2 cellular contexts compared by ENCODE assay signal in the genomic region with DNA sequence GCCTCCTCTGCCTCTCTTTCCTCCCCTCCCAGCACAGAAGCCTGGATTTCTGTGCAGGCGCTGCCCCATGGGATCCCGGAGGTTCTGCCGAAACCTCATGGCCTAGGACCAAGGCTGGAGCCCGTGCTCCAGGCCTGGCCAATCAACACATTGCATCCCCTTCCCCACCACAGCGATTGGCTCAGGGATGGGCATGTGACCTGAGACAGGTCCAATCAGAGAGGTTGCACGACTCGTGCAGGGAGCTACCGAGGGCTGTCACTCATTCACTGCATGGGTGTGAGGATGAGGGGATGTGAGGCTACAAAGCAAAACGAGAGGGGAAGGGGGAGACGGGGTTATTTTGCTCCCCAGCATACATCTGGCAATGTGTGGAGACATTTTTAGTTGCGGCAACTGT.
A peak's percentile ranks its signal among the peaks of the same experiment; 100 is the strongest.
TF ChIP-seq lines count a peak whose summit lies in the region.

No MANE protein-coding gene starts in this region.

TF ChIP-seq in Ishikawa, 13 proteins besides CTCF, POLR2A, EP300 and RAD21:
- TF ChIP-seq USF1 (IDR thresholded peaks at IDR 0.05) (peak; percentile 74), FOXM1 (IDR thresholded peaks at IDR 0.05; ENCODE audit: borderline replicate concordance, low read depth) (no peak)

TF ChIP-seq in K562, 482 proteins besides CTCF, POLR2A, EP300 and RAD21 (continues in another document):
- TF ChIP-seq FIP1L1 (IDR thresholded peaks at IDR 0.05; ENCODE audit: low read depth, low read length, poor library complexity, severe bottlenecking) (no peak), BHLHE40 (IDR thresholded peaks at IDR 0.05; ENCODE audit: low read length) (no peak), KDM1A (IDR thresholded peaks at IDR 0.05) (no peak), PTTG1 (tag; IDR thresholded peaks at IDR 0.05; ENCODE audit: low read depth) (no peak), USF1 (CRISPR knock-in tag; IDR thresholded peaks at IDR 0.05) (peak; percentile 84), NFE2 (IDR thresholded peaks at IDR 0.05; ENCODE audit: low read depth) (no peak), MIER1 (IDR thresholded peaks at IDR 0.05; ENCODE audit: low read depth) (no peak), FOXA3 (CRISPR knock-in tag; conservative IDR thresholded peaks at IDR 0.05 in 1 of 2, IDR thresholded peaks at IDR 0.05 in 1 of 2) (no peak), COPS2 (conservative IDR thresholded peaks at IDR 0.05) (no peak), NFYB (IDR thresholded peaks at IDR 0.05; ENCODE audit: extremely low read depth, insufficient read length) (peak; percentile 63), ZFP30 (CRISPR knock-in tag; IDR thresholded peaks at IDR 0.05; ENCODE audit: borderline replicate concordance) (no peak), L3MBTL2 (IDR thresholded peaks at IDR 0.05) (peak; percentile 81), JUND (IDR thresholded peaks at IDR 0.05; ENCODE audit: borderline replicate concordance, low read depth, low read length) (no peak), JUND (tag; IDR thresholded peaks at IDR 0.05; ENCODE audit: borderline replicate concordance, low read depth, low read length) (no peak), HLTF (IDR thresholded peaks at IDR 0.05) (no peak), HSF4 (CRISPR knock-in tag; IDR thresholded peaks at IDR 0.05; ENCODE audit: borderline replicate concordance) (no peak), REST (CRISPR knock-in tag; IDR thresholded peaks at IDR 0.05; ENCODE audit: low read depth) (no peak), PKNOX1 (IDR thresholded peaks at IDR 0.05) (peak; percentile 93), FOXJ2 (tag; IDR thresholded peaks at IDR 0.05) (no peak), BACH1 (tag; IDR thresholded peaks at IDR 0.05) (no peak), SMARCB1 (IDR thresholded peaks at IDR 0.05; ENCODE audit: insufficient read length, low read depth) (no peak), LCOR (CRISPR knock-in tag; IDR thresholded peaks at IDR 0.05) (no peak)
- TF ChIP-seq, protein P1, sequence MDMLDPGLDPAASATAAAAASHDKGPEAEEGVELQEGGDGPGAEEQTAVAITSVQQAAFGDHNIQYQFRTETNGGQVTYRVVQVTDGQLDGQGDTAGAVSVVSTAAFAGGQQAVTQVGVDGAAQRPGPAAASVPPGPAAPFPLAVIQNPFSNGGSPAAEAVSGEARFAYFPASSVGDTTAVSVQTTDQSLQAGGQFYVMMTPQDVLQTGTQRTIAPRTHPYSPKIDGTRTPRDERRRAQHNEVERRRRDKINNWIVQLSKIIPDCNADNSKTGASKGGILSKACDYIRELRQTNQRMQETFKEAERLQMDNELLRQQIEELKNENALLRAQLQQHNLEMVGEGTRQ (CRISPR knock-in tag; IDR thresholded peaks at IDR 0.05), result peak; percentile 95
- TF ChIP-seq, protein P2, sequence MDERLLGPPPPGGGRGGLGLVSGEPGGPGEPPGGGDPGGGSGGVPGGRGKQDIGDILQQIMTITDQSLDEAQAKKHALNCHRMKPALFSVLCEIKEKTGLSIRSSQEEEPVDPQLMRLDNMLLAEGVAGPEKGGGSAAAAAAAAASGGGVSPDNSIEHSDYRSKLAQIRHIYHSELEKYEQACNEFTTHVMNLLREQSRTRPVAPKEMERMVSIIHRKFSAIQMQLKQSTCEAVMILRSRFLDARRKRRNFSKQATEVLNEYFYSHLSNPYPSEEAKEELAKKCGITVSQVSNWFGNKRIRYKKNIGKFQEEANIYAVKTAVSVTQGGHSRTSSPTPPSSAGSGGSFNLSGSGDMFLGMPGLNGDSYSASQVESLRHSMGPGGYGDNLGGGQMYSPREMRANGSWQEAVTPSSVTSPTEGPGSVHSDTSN (CRISPR knock-in tag; IDR thresholded peaks at IDR 0.05; ENCODE audit: low read depth), result peak; percentile 38; the same call in 1 of the 2 replicates
- TF ChIP-seq, protein P2 (tag; conservative IDR thresholded peaks at IDR 0.05; ENCODE audit: low read depth), result no peak
- TF ChIP-seq, protein P3, sequence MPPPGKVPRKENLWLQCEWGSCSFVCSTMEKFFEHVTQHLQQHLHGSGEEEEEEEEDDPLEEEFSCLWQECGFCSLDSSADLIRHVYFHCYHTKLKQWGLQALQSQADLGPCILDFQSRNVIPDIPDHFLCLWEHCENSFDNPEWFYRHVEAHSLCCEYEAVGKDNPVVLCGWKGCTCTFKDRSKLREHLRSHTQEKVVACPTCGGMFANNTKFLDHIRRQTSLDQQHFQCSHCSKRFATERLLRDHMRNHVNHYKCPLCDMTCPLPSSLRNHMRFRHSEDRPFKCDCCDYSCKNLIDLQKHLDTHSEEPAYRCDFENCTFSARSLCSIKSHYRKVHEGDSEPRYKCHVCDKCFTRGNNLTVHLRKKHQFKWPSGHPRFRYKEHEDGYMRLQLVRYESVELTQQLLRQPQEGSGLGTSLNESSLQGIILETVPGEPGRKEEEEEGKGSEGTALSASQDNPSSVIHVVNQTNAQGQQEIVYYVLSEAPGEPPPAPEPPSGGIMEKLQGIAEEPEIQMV (tag; conservative IDR thresholded peaks at IDR 0.05; ENCODE audit: low read depth), result no peak
- TF ChIP-seq, protein P4, sequence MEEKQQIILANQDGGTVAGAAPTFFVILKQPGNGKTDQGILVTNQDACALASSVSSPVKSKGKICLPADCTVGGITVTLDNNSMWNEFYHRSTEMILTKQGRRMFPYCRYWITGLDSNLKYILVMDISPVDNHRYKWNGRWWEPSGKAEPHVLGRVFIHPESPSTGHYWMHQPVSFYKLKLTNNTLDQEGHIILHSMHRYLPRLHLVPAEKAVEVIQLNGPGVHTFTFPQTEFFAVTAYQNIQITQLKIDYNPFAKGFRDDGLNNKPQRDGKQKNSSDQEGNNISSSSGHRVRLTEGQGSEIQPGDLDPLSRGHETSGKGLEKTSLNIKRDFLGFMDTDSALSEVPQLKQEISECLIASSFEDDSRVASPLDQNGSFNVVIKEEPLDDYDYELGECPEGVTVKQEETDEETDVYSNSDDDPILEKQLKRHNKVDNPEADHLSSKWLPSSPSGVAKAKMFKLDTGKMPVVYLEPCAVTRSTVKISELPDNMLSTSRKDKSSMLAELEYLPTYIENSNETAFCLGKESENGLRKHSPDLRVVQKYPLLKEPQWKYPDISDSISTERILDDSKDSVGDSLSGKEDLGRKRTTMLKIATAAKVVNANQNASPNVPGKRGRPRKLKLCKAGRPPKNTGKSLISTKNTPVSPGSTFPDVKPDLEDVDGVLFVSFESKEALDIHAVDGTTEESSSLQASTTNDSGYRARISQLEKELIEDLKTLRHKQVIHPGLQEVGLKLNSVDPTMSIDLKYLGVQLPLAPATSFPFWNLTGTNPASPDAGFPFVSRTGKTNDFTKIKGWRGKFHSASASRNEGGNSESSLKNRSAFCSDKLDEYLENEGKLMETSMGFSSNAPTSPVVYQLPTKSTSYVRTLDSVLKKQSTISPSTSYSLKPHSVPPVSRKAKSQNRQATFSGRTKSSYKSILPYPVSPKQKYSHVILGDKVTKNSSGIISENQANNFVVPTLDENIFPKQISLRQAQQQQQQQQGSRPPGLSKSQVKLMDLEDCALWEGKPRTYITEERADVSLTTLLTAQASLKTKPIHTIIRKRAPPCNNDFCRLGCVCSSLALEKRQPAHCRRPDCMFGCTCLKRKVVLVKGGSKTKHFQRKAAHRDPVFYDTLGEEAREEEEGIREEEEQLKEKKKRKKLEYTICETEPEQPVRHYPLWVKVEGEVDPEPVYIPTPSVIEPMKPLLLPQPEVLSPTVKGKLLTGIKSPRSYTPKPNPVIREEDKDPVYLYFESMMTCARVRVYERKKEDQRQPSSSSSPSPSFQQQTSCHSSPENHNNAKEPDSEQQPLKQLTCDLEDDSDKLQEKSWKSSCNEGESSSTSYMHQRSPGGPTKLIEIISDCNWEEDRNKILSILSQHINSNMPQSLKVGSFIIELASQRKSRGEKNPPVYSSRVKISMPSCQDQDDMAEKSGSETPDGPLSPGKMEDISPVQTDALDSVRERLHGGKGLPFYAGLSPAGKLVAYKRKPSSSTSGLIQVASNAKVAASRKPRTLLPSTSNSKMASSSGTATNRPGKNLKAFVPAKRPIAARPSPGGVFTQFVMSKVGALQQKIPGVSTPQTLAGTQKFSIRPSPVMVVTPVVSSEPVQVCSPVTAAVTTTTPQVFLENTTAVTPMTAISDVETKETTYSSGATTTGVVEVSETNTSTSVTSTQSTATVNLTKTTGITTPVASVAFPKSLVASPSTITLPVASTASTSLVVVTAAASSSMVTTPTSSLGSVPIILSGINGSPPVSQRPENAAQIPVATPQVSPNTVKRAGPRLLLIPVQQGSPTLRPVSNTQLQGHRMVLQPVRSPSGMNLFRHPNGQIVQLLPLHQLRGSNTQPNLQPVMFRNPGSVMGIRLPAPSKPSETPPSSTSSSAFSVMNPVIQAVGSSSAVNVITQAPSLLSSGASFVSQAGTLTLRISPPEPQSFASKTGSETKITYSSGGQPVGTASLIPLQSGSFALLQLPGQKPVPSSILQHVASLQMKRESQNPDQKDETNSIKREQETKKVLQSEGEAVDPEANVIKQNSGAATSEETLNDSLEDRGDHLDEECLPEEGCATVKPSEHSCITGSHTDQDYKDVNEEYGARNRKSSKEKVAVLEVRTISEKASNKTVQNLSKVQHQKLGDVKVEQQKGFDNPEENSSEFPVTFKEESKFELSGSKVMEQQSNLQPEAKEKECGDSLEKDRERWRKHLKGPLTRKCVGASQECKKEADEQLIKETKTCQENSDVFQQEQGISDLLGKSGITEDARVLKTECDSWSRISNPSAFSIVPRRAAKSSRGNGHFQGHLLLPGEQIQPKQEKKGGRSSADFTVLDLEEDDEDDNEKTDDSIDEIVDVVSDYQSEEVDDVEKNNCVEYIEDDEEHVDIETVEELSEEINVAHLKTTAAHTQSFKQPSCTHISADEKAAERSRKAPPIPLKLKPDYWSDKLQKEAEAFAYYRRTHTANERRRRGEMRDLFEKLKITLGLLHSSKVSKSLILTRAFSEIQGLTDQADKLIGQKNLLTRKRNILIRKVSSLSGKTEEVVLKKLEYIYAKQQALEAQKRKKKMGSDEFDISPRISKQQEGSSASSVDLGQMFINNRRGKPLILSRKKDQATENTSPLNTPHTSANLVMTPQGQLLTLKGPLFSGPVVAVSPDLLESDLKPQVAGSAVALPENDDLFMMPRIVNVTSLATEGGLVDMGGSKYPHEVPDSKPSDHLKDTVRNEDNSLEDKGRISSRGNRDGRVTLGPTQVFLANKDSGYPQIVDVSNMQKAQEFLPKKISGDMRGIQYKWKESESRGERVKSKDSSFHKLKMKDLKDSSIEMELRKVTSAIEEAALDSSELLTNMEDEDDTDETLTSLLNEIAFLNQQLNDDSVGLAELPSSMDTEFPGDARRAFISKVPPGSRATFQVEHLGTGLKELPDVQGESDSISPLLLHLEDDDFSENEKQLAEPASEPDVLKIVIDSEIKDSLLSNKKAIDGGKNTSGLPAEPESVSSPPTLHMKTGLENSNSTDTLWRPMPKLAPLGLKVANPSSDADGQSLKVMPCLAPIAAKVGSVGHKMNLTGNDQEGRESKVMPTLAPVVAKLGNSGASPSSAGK (IDR thresholded peaks at IDR 0.05), result peak; percentile 60
